In the genomic region with DNA sequence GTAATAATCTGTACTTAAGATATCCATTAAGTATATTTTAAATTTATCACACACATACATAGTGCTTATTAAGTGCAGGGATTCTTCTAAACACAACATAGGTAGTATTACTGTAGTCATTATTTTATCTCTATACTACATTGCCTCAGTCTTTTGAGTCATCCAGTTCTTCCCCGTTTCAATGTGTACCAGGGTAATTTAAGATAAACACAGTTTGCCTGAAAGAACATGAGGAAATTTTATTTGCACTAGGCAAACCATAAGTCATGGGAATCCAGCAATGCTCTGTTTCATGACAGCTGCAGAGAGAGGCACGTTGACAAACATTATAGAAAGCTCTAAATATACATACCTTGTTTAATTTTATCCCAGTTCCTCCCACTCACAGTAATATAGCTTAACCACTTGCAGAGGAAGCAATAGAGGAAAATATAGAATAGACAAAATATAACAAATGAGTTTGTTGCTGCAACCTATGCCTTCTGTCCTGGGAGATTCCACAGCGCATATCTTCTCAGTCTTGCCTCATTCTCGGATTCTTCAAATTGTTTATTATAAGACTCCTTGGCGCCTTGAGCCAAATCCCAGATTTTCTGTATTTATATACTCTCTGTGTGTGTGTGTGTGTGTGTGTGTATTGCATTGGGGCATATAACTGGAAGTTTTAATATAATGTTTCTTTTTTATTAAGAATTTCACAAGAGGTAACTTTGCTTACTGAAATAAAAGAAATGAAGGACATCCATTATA, we compare ENCODE assay signal across 17 cellular contexts.
"Had no signal": no experiment of that assay in that cellular context is flagged by ENCODE, and none has a peak within 500 bp of the region (broad histone marks: within the 10 kb centered on the region; RNA-seq: fewer than 3 reads in every experiment).

No MANE protein-coding gene starts in this region.

- DNase-seq: activated CD4-positive, alpha-beta memory T cell treated with anti-CD3 and anti-CD28 coated beads for 36 hours; activated CD4-positive, alpha-beta T cell treated with anti-CD3 and anti-CD28 coated beads for 36 hours; activated naive CD4-positive, alpha-beta T cell treated with anti-CD3 and anti-CD28 coated beads, Interleukin-2, amount 10 ng/mL, durations not matched to agents 7 days and 5 days; activated T-cell treated with anti-CD3 and anti-CD28 coated beads, Interleukin-2, amount 50 U/mL, for 24 hours; dorsolateral prefrontal cortex; endodermal cell; gastrocnemius medialis; left ventricle myocardium inferior; natural killer cell; posterior cingulate gyrus; stimulated activated CD4-positive, alpha-beta T cell treated with anti-CD3 and anti-CD28 coated beads, Interleukin-4, amount 100 ng/mL, for 1 hour; stimulated activated naive CD4-positive, alpha-beta T cell had no signal

- H3K36me3 ChIP-seq: cardiac muscle cell, gastrocnemius medialis, left ventricle myocardium inferior, neutrophil, tibial nerve had no signal

- H3K27me3 Mint-ChIP-seq: activated CD4-positive, alpha-beta memory T cell treated with anti-CD3 and anti-CD28 coated beads for 36 hours; activated CD4-positive, alpha-beta T cell treated with anti-CD3 and anti-CD28 coated beads for 36 hours; activated naive CD4-positive, alpha-beta T cell treated with anti-CD3 and anti-CD28 coated beads, Interleukin-2, amount 10 ng/mL, durations not matched to agents 7 days and 5 days; memory B cell had no signal

- H3K4me3 ChIP-seq: cardiac muscle cell, dorsolateral prefrontal cortex, gastrocnemius medialis, left ventricle myocardium inferior, tibial nerve had no signal

- H3K27me3 ChIP-seq: cardiac muscle cell, gastrocnemius medialis, neutrophil, tibial nerve had no signal

- H3K9me3 Mint-ChIP-seq: activated naive CD4-positive, alpha-beta T cell treated with anti-CD3 and anti-CD28 coated beads, Interleukin-2, amount 10 ng/mL, durations not matched to agents 7 days and 5 days; activated T-cell treated with anti-CD3 and anti-CD28 coated beads, Interleukin-2, amount 50 U/mL, for 24 hours; memory B cell; T-helper 1 cell treated with Interleukin-12 subunit alpha and Interleukin-12 subunit beta and Interleukin-4 antibody, amounts not matched to agents 30 μg/mL and 1 μg/mL, for 36 hours had no signal

- H3K4me1 ChIP-seq: gastrocnemius medialis, left ventricle myocardium inferior, tibial nerve had no signal

- H3K4me3 Mint-ChIP-seq: activated CD4-positive, alpha-beta memory T cell treated with anti-CD3 and anti-CD28 coated beads for 36 hours; activated CD4-positive, alpha-beta T cell treated with anti-CD3 and anti-CD28 coated beads for 36 hours; activated naive CD4-positive, alpha-beta T cell treated with anti-CD3 and anti-CD28 coated beads, Interleukin-2, amount 10 ng/mL, durations not matched to agents 7 days and 5 days; activated T-cell treated with anti-CD3 and anti-CD28 coated beads, Interleukin-2, amount 50 U/mL, for 24 hours; endodermal cell; memory B cell; natural killer cell; T-helper 1 cell treated with Interleukin-12 subunit alpha and Interleukin-12 subunit beta and Interleukin-4 antibody, amounts not matched to agents 30 μg/mL and 1 μg/mL, for 36 hours had no signal

- H3K9me3 ChIP-seq: gastrocnemius medialis, left ventricle myocardium inferior, neutrophil, tibial nerve had no signal

- H3K27ac Mint-ChIP-seq: activated CD4-positive, alpha-beta memory T cell treated with anti-CD3 and anti-CD28 coated beads for 36 hours; activated CD4-positive, alpha-beta T cell treated with anti-CD3 and anti-CD28 coated beads for 36 hours; activated naive CD4-positive, alpha-beta T cell treated with anti-CD3 and anti-CD28 coated beads, Interleukin-2, amount 10 ng/mL, durations not matched to agents 7 days and 5 days; activated T-cell treated with anti-CD3 and anti-CD28 coated beads, Interleukin-2, amount 50 U/mL, for 24 hours; endodermal cell; memory B cell; natural killer cell; T-helper 1 cell treated with Interleukin-12 subunit alpha and Interleukin-12 subunit beta and Interleukin-4 antibody, amounts not matched to agents 30 μg/mL and 1 μg/mL, for 36 hours had no signal

- H3K27ac ChIP-seq: cardiac muscle cell, dorsolateral prefrontal cortex, gastrocnemius medialis, left ventricle myocardium inferior, neutrophil, tibial nerve had no signal

- ATAC-seq: activated CD4-positive, alpha-beta T cell treated with anti-CD3 and anti-CD28 coated beads for 36 hours; gastrocnemius medialis; natural killer cell had no signal

- H3K36me3 Mint-ChIP-seq: activated CD4-positive, alpha-beta memory T cell treated with anti-CD3 and anti-CD28 coated beads for 36 hours; activated naive CD4-positive, alpha-beta T cell treated with anti-CD3 and anti-CD28 coated beads, Interleukin-2, amount 10 ng/mL, durations not matched to agents 7 days and 5 days; memory B cell; natural killer cell had no signal

- H3K4me1 Mint-ChIP-seq: activated CD4-positive, alpha-beta T cell treated with anti-CD3 and anti-CD28 coated beads for 36 hours; activated naive CD4-positive, alpha-beta T cell treated with anti-CD3 and anti-CD28 coated beads, Interleukin-2, amount 10 ng/mL, durations not matched to agents 7 days and 5 days; endodermal cell; memory B cell; natural killer cell had no signal
